In genomic region chr5:20360243-20360642, GRCh38 we compare ENCODE assay signal across 24 cellular contexts.
DNase-seq lines count a peak whose midpoint lies in the region; ATAC-seq lines count a peak whose summit lies in the region.
"Had no signal": no experiment of that assay in that cellular context is flagged by ENCODE, and none has a peak within 500 bp of the region (broad histone marks: within the 10 kb centered on the region; RNA-seq: fewer than 3 reads in every experiment).

No MANE protein-coding gene starts in this region.

- peak; percentile 47 for ATAC-seq in left lobe of liver
- ATAC-seq in GM21447 (IDR thresholded peaks at IDR 0.05; ENCODE audit: unreplicated experiment), result no peak
- ATAC-seq: activated T-helper 17 cell treated with anti-CD3 and anti-CD28 coated beads, Interleukin-2, amount 50 U/mL, for 72 hours; psoas muscle had no signal

- in situ Hi-C loops in G401 (cut with HindIII; ENCODE audit: low sequenced_read_pairs), result no loop called here

- peak; percentile 97 for DNase-seq in G401 (ENCODE audit: low spot score)
- peak; percentile 98 for DNase-seq in NCI-H1694 (lab: John Stamatoyannopoulos, UW)
- DNase-seq in NCI-H69 (lab: John Stamatoyannopoulos, UW), result peak; percentile 96
- DNase-seq in left lobe of liver (ENCODE audit: low spot score), result no peak
- DNase-seq in NCI-H128 (lab: John Stamatoyannopoulos, UW; ENCODE audit: unreplicated experiment), result no peak
- DNase-seq in activated naive CD4-positive, alpha-beta T cell treated with Interleukin-2 at 50 U/mL for 16 hours, result no peak
- DNase-seq: activated B cell treated with CpG ODN at 0.5 μM for 24 hours; activated CD4-positive, alpha-beta T cell treated with anti-CD3 and anti-CD28 coated beads, Interleukin-2, amount 50 U/mL, for 4 hours; activated CD8-positive, alpha-beta memory T cell treated with anti-CD3 and anti-CD28 coated beads, Interleukin-2, amount 50 U/mL, for 4 hours; AML-193; CD8-positive, alpha-beta memory T cell; GF-D8; GOT3; mesenchymal stem cell; MM.1S; PC-9; psoas muscle; SIG-M5; stimulated activated CD8-positive, alpha-beta memory T cell treated with anti-CD3 and anti-CD28 coated beads, Interleukin-4, amount 100 ng/mL, for 48 hours; stomach; SW 1271; tibial artery had no signal

Comparison
In these comparisons a context has a peak if more than half of its experiments do, and no peak if none do; other contexts are left out.
1. DNase-seq: peak in G401 (single experiment), NCI-H1694 (single experiment) and NCI-H69 (single experiment); none in left lobe of liver (single experiment), NCI-H128 (single experiment) and activated naive CD4-positive, alpha-beta T cell treated with Interleukin-2 at 50 U/mL for 16 hours (single experiment).